Comparison of ENCODE assay signal across 31 cellular contexts in the genomic region with DNA sequence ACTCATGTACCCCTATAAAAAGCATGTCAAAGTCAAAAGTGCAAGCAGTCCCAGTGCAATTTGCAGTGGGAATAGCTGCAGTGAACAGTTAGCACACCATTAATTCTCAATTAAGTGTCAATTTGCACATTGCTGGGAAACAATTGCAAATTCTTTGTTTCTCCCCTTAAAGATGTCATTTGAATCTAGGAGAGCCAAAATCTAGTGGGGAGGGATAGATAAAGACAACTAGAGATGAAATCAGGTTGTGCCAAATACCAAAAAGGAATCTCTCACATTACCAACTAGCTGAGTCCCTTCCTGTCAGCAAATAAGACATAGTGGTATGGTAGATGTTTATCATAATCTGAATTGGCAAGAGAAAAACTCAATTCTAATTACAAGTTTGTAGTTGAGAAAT.
"Had no signal": no experiment of that assay in that cellular context is flagged by ENCODE, and none has a peak within 500 bp of the region (broad histone marks: within the 10 kb centered on the region; RNA-seq: fewer than 3 reads in every experiment).

No MANE protein-coding gene starts in this region.

- H3K9me3 ChIP-seq: adrenal gland, body of pancreas, breast epithelium had no signal

- FAIRE-seq: astrocyte, TTC549 had no signal

- H3K4me1 ChIP-seq: adrenal gland, body of pancreas, breast epithelium had no signal

- H3K36me3 ChIP-seq: adrenal gland, brain microvascular endothelial cell, breast epithelium had no signal

- DNase-seq: activated B cell treated with CpG ODN at 0.5 μM for 24 hours; activated CD4-positive, alpha-beta memory T cell treated with anti-CD3 and anti-CD28 coated beads for 36 hours; activated CD4-positive, alpha-beta T cell treated with anti-CD3 and anti-CD28 coated beads for 4 hours; activated CD4-positive, alpha-beta T cell treated with anti-CD3 and anti-CD28 coated beads, Interleukin-2, amount 10 ng/mL, durations not matched to agents 24 days and 14 days; activated CD4-positive, alpha-beta T cell treated with anti-CD3 and anti-CD28 coated beads, Interleukin-2, amount 50 U/mL, for 1 hour; activated CD4-positive, alpha-beta T cell treated with anti-CD3 and anti-CD28 coated beads, Interleukin-2, amount 50 U/mL, for 4 hours; activated CD4-positive, CD25-positive, alpha-beta regulatory T cell treated with anti-CD3 and anti-CD28 coated beads, Interleukin-2, amount 50 U/mL, for 72 hours; activated CD8-positive, alpha-beta memory T cell treated with anti-CD3 and anti-CD28 coated beads, Interleukin-2, amount 50 U/mL, for 4 hours; activated CD8-positive, alpha-beta T cell treated with anti-CD3 and anti-CD28 coated beads for 36 hours; activated effector memory CD4-positive, alpha-beta T cell treated with anti-CD3 and anti-CD28 coated beads, Interleukin-2, amount 50 U/mL, for 16 hours; activated gamma-delta T cell treated with Interleukin-2 at 50 U/mL for 16 hours; activated naive CD4-positive, alpha-beta T cell; activated naive CD4-positive, alpha-beta T cell treated with anti-CD3 and anti-CD28 coated beads for 36 hours; activated naive CD4-positive, alpha-beta T cell treated with anti-CD3 and anti-CD28 coated beads, Interleukin-2, amount 50 U/mL, for 16 hours; activated naive CD8-positive, alpha-beta T cell treated with anti-CD3 and anti-CD28 coated beads for 36 hours; activated T-cell treated with anti-CD3 and anti-CD28 coated beads for 4 hours; activated T-cell treated with anti-CD3 and anti-CD28 coated beads, Interleukin-2, amount 50 U/mL, for 1 hour; activated T-cell treated with anti-CD3 and anti-CD28 coated beads, Interleukin-2, amount 50 U/mL, for 4 hours; activated T-cell treated with anti-CD3 and anti-CD28 coated beads, Interleukin-2, amount 50 U/mL, for 72 hours; adrenal gland; amniotic stem cell; aorta; body of pancreas; brain microvascular endothelial cell; central memory CD4-positive, alpha-beta T cell; T-helper 2 cell; T-helper 9 cell had no signal

- H3K27ac ChIP-seq: adrenal gland, body of pancreas, brain microvascular endothelial cell, breast epithelium, VCaP had no signal

- H3K4me3 ChIP-seq: adrenal gland, body of pancreas, breast epithelium had no signal

- H3K27me3 ChIP-seq: adrenal gland, body of pancreas, brain microvascular endothelial cell, breast epithelium had no signal
